In the genomic region with DNA sequence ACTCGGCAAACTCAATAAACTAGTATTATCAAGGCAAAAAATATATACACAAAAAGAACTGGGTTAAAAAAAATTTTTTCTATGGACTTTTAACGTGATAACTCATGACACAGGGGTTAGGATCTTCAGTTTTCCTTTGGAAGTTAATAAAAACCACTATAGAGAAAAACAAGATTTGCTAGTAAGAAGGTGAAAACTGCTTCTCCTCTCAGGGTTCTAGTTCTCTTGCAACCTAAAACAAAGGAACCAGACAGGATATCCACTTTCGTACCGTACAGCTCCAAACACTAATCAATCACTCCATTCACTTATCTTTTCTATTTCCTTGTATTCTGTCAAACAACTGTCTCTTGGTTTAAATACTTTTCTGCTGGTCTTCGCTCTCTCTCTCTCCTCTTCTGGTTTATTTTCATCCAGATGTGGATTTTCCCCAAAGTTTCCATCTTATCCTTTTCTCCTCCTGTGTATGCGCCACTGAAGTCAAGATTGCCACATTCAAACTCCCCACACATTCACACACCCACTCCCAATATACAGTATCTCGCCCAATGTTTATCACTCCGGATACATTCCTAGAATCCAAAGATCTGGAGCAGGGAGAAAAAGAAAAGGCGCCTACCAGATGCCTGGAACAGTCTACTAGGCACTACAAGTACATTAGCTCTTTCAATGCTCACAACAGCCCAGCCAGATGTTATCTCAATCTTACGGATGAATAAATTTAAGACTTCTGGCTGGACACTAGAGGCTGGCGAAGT, we compare ENCODE assay signal across 1 cellular context.
TF ChIP-seq lines count a peak whose summit lies in the region.

No MANE protein-coding gene starts in this region.

TF ChIP-seq in K562, 482 proteins besides CTCF, POLR2A, EP300 and RAD21 (continued from another document):
- TF ChIP-seq, protein P1, sequence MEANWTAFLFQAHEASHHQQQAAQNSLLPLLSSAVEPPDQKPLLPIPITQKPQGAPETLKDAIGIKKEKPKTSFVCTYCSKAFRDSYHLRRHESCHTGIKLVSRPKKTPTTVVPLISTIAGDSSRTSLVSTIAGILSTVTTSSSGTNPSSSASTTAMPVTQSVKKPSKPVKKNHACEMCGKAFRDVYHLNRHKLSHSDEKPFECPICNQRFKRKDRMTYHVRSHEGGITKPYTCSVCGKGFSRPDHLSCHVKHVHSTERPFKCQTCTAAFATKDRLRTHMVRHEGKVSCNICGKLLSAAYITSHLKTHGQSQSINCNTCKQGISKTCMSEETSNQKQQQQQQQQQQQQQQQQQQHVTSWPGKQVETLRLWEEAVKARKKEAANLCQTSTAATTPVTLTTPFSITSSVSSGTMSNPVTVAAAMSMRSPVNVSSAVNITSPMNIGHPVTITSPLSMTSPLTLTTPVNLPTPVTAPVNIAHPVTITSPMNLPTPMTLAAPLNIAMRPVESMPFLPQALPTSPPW (CRISPR knock-in tag; IDR thresholded peaks at IDR 0.05), result no peak
- TF ChIP-seq RBFOX2 (IDR thresholded peaks at IDR 0.05; ENCODE audit: low read depth, low read length) (peak; percentile 28; the same call in 1 of the 2 replicates), TBL1XR1 (IDR thresholded peaks at IDR 0.05; ENCODE audit: low read length in 2 of 2) (0 out of 4 replicates have a peak, but pooled peaks of 1 of the 2 experiments have one; percentile 14), NR2C1 (IDR thresholded peaks at IDR 0.05) (no peak), NR2C1 (tag; IDR thresholded peaks at IDR 0.05) (no peak), MEIS2 (IDR thresholded peaks at IDR 0.05; ENCODE audit: partially characterized antibody) (peak; percentile 69), U2AF1 (optimal IDR thresholded peaks at IDR 0.05; ENCODE audit: low read depth, low read length) (peak; percentile 53), DPF2 (IDR thresholded peaks at IDR 0.05) (peak; percentile 78), HMGN3 (IDR thresholded peaks at IDR 0.05; ENCODE audit: borderline replicate concordance, extremely low read depth, insufficient read length, low read depth, low read length) (no peak), BRD4 (IDR thresholded peaks at IDR 0.05) (0 out of 2 replicates have a peak, but pooled peaks have one; percentile 7), ZKSCAN8 (CRISPR knock-in tag; IDR thresholded peaks at IDR 0.05) (peak; percentile 65), CBFA2T3 (IDR thresholded peaks at IDR 0.05) (peak; percentile 61), NELFE (IDR thresholded peaks at IDR 0.05; ENCODE audit: insufficient read depth, insufficient read length) (no peak), ZNF274 (IDR thresholded peaks at IDR 0.05; ENCODE audit: borderline replicate concordance, low read depth, low read length) (no peak), SMARCC2 (IDR thresholded peaks at IDR 0.05; ENCODE audit: low read depth) (peak; percentile 75; the same call in 1 of the 2 replicates), POLR2B (IDR thresholded peaks at IDR 0.05; ENCODE audit: low read depth, partially characterized antibody) (peak; percentile 6), EGR1 (conservative IDR thresholded peaks at IDR 0.05) (peak; percentile 53)
- TF ChIP-seq, protein P2, sequence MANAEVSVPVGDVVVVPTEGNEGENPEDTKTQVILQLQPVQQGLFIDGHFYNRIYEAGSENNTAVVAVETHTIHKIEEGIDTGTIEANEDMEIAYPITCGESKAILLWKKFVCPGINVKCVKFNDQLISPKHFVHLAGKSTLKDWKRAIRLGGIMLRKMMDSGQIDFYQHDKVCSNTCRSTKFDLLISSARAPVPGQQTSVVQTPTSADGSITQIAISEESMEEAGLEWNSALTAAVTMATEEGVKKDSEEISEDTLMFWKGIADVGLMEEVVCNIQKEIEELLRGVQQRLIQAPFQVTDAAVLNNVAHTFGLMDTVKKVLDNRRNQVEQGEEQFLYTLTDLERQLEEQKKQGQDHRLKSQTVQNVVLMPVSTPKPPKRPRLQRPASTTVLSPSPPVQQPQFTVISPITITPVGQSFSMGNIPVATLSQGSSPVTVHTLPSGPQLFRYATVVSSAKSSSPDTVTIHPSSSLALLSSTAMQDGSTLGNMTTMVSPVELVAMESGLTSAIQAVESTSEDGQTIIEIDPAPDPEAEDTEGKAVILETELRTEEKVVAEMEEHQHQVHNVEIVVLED (CRISPR knock-in tag; IDR thresholded peaks at IDR 0.05), result 0 out of 2 replicates have a peak, but pooled peaks have one; percentile 35
- TF ChIP-seq, protein P3, sequence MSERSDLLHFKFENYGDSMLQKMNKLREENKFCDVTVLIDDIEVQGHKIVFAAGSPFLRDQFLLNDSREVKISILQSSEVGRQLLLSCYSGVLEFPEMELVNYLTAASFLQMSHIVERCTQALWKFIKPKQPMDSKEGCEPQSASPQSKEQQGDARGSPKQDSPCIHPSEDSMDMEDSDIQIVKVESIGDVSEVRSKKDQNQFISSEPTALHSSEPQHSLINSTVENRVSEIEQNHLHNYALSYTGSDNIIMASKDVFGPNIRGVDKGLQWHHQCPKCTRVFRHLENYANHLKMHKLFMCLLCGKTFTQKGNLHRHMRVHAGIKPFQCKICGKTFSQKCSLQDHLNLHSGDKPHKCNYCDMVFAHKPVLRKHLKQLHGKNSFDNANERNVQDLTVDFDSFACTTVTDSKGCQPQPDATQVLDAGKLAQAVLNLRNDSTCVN (CRISPR knock-in tag; IDR thresholded peaks at IDR 0.05), result 0 out of 2 replicates have a peak, but pooled peaks have one; percentile 62
- TF ChIP-seq, protein P4, sequence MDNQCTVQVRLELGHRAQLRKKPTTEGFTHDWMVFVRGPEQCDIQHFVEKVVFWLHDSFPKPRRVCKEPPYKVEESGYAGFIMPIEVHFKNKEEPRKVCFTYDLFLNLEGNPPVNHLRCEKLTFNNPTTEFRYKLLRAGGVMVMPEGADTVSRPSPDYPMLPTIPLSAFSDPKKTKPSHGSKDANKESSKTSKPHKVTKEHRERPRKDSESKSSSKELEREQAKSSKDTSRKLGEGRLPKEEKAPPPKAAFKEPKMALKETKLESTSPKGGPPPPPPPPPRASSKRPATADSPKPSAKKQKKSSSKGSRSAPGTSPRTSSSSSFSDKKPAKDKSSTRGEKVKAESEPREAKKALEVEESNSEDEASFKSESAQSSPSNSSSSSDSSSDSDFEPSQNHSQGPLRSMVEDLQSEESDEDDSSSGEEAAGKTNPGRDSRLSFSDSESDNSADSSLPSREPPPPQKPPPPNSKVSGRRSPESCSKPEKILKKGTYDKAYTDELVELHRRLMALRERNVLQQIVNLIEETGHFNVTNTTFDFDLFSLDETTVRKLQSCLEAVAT (IDR thresholded peaks at IDR 0.05), result peak; percentile 13 to 34; a peak in 3 of 4 replicates
